In the genomic region with DNA sequence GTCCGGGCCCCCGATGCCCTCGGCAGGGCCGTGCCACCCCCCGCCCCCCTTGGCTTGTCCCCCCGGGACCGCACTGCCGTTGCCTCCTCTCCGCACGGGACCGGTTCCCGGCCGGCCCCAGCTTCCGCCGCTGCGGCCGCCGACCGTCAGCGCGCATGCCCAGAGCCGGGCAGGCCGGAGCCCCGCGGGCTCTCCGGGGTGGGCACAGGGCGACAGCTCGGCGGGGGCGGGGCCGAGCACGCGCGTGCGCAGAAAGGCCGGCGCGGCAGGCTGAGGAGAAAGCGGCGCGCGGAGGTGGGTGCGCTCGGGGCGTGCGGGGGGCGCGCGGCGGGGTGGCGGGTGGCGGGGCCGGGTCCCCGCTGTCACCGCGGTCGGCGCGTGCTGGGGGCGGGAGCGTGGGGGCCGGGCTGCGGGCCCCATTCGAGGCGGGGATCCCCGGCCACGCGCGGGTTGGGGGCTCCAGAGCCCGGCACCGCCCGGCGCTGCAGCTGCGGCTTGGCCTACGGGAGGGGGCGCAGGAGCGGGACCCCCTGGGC, we compare ENCODE assay signal across 8 cellular contexts. TPM values are rescaled to one million over a fixed set of nuclear protein-coding genes. Genes with fewer than 3 reads are reported as not detected.
A peak's percentile ranks its signal among the peaks of the same experiment; 100 is the strongest.
DNase-seq lines count a peak whose midpoint lies in the region; ATAC-seq, FAIRE-seq and TF ChIP-seq lines count a peak whose summit lies in the region.

A gene (plus strand): TSS at position 251 of the 536 bp plus-strand sequence. CDS start 21,022 bp downstream, outside the sequence.

- FAIRE-seq in A549 (lab: Jason Lieb, UNC): no peak

- H3K27me3 ChIP-seq in lung (ENCODE audit: control insufficient read depth, insufficient read depth): no peaks in the 10 kb centered on the region

- TF ChIP-seq EP300 in A549 (IDR thresholded peaks at IDR 0.05): no peak

- no CpG with 5 or more reads among the region's 77 CpGs for WGBS in A549 (ENCODE audit: missing lambda C conversion rate)
- 0 to 1% methylated on average over 34 to 77 of the region's 77 CpGs for WGBS in lung, 2 donors

- no peaks in the 10 kb centered on the region for H3K36me3 ChIP-seq in lung (ENCODE audit: control insufficient read depth in 2 of 2, insufficient read depth in 2 of 2, low read length in 2 of 2)

- peak within 1 kb of the TSS; percentile 98 for H3K4me3 ChIP-seq in A549
- H3K4me3 ChIP-seq in lung: peak within 1 kb of the TSS; percentile 65

- no peak for TF ChIP-seq RAD21 in A549 (conservative IDR thresholded peaks at IDR 0.05 in 1 of 2, IDR thresholded peaks at IDR 0.05 in 1 of 2)

- H3K4me2 ChIP-seq in A549: peak within 1 kb of the TSS; percentile 100

- H3K4me1 ChIP-seq in A549 (peaks cover 25% of the 10 kb centered on the region), lung (ENCODE audit: control insufficient read depth in 2 of 2, insufficient read depth in 2 of 2, low read length in 2 of 2) (peaks cover 8 to 18% of the 10 kb centered on the region in 2 donors)

- H3K27ac ChIP-seq in A549 (peak within 1 kb of the TSS; percentile 97 to 99), lung (ENCODE audit: low read depth in 1 of 2, low read length in 1 of 2) (peak within 1 kb of the TSS; percentile 87 to 89)

- CTCF ChIA-PET in A549 (lab: Yijun Ruan, JAX): interaction anchor here (1.0 to 2.8 kb wide), 9 partner anchors 12 to 335 kb away, joined by 3 to 17 read pairs (median 3); a partner anchor contains a TSS

- H3K9me3 ChIP-seq in A549: no peaks in the 10 kb centered on the region
- H3K9me3 ChIP-seq in lung (ENCODE audit: control insufficient read depth in 2 of 2, insufficient read depth in 1 of 2, low read length in 1 of 2): no peaks in the 10 kb centered on the region

- DNase-seq in A549 (ENCODE audit: low read depth in 1 of 2, low spot score in 1 of 2): peak; percentile 78 to 97
- peak; percentile 34 for DNase-seq in NCI-H82 treated with DMSO at 0.1 percent for 48 hours (lab: John Stamatoyannopoulos, UW; ENCODE audit: unreplicated experiment)
- peak; percentile 93 for DNase-seq in activated CD8-positive, alpha-beta memory T cell treated with anti-CD3 and anti-CD28 coated beads for 24 hours
- peak; percentile 70 for DNase-seq in effector CD8-positive, alpha-beta T cell (lab: John Stamatoyannopoulos, UW)
- DNase-seq in lung (ENCODE audit: low spot score): peak; percentile 81
- peak; percentile 68 to 78 for DNase-seq in stimulated activated CD4-positive, alpha-beta T cell treated with anti-CD3 and anti-CD28 coated beads, Interleukin-4, amount 100 ng/mL, for 48 hours (ENCODE audit: low read depth in 2 of 2)

- POLR2A ChIA-PET in A549 (lab: Yijun Ruan, JAX): interaction anchor here (0.6 to 1.9 kb wide), 5 partner anchors 11 to 319 kb away, joined by 3 to 9 read pairs (median 3); a partner anchor contains a TSS

- peak; percentile 91 for TF ChIP-seq POLR2A in A549 (IDR thresholded peaks at IDR 0.05; ENCODE audit: low read length)

- peak; percentile 66 to 87 for ATAC-seq in A549
- ATAC-seq in GM18511 (IDR thresholded peaks at IDR 0.05; ENCODE audit: unreplicated experiment): peak; percentile 60
- ATAC-seq in HG03159 (IDR thresholded peaks at IDR 0.05; ENCODE audit: unreplicated experiment): peak; percentile 58
- peak; percentile 84 for ATAC-seq in lung (ENCODE audit: insufficient read depth, low FRiP score)

- TF ChIP-seq CTCF in A549 (IDR thresholded peaks at IDR 0.05): no peak
- no peak for TF ChIP-seq CTCF in lung (IDR thresholded peaks at IDR 0.05; ENCODE audit: control extremely low read depth, extremely low read depth)

TF ChIP-seq in A549, 52 proteins besides CTCF, POLR2A, EP300 and RAD21:
- TF ChIP-seq NFE2L2 (conservative IDR thresholded peaks at IDR 0.05; ENCODE audit: low read length): no peak
- TF ChIP-seq KDM5A (IDR thresholded peaks at IDR 0.05): no peak
- TF ChIP-seq, protein P1, sequence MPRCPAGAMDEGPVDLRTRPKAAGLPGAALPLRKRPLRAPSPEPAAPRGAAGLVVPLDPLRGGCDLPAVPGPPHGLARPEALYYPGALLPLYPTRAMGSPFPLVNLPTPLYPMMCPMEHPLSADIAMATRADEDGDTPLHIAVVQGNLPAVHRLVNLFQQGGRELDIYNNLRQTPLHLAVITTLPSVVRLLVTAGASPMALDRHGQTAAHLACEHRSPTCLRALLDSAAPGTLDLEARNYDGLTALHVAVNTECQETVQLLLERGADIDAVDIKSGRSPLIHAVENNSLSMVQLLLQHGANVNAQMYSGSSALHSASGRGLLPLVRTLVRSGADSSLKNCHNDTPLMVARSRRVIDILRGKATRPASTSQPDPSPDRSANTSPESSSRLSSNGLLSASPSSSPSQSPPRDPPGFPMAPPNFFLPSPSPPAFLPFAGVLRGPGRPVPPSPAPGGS (IDR thresholded peaks at IDR 0.05): peak; percentile 59; the same call in 1 of the 3 replicates
- no peak for TF ChIP-seq HOXB5 (CRISPR knock-in tag; IDR thresholded peaks at IDR 0.05)
- TF ChIP-seq JUN (IDR thresholded peaks at IDR 0.05): peak in 1 of 2 experiments; percentile 73; a peak in 2 of 5 replicates
- 0 out of 2 replicates have a peak, but pooled peaks have one; percentile 36 for TF ChIP-seq BHLHE40 (IDR thresholded peaks at IDR 0.05; ENCODE audit: low read depth, low read length)
- TF ChIP-seq CBX2 (IDR thresholded peaks at IDR 0.05; ENCODE audit: borderline replicate concordance, low read depth): no peak
- TF ChIP-seq, protein P2, sequence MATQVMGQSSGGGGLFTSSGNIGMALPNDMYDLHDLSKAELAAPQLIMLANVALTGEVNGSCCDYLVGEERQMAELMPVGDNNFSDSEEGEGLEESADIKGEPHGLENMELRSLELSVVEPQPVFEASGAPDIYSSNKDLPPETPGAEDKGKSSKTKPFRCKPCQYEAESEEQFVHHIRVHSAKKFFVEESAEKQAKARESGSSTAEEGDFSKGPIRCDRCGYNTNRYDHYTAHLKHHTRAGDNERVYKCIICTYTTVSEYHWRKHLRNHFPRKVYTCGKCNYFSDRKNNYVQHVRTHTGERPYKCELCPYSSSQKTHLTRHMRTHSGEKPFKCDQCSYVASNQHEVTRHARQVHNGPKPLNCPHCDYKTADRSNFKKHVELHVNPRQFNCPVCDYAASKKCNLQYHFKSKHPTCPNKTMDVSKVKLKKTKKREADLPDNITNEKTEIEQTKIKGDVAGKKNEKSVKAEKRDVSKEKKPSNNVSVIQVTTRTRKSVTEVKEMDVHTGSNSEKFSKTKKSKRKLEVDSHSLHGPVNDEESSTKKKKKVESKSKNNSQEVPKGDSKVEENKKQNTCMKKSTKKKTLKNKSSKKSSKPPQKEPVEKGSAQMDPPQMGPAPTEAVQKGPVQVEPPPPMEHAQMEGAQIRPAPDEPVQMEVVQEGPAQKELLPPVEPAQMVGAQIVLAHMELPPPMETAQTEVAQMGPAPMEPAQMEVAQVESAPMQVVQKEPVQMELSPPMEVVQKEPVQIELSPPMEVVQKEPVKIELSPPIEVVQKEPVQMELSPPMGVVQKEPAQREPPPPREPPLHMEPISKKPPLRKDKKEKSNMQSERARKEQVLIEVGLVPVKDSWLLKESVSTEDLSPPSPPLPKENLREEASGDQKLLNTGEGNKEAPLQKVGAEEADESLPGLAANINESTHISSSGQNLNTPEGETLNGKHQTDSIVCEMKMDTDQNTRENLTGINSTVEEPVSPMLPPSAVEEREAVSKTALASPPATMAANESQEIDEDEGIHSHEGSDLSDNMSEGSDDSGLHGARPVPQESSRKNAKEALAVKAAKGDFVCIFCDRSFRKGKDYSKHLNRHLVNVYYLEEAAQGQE (IDR thresholded peaks at IDR 0.05): no peak
- TF ChIP-seq TP53 (CRISPR knock-in tag; IDR thresholded peaks at IDR 0.05): no peak
- 0 out of 2 replicates have a peak, but pooled peaks have one; percentile 3 for TF ChIP-seq PHF8 (IDR thresholded peaks at IDR 0.05; ENCODE audit: borderline replicate concordance, low read depth)

RNA-seq across cellular contexts. Expression of the gene that starts here (rescaled TPM):
- polyA plus RNA-seq in A549 (2011; rRNA removed) (4.0 and 4.2 TPM in 2 replicates), A549 (2017; fragmentation: RNase III; extraction: RNeasy Plus Mini Kit Qiagen cat#74134 plus additional on column Dnase treatment) (5.9 to 7.3 TPM (median 6.3 TPM) in 3 replicates), lung (10 to 100 TPM in 1 of 2 donors, 1 to 10 TPM in 1; 9.0 to 17.3 TPM)
- 6.2 and 8.4 TPM in 2 replicates for polyA plus RNA-seq in A549 (2012; cell fraction: cytosol; rRNA removed)
- 19.7 and 29.5 TPM in 2 replicates for polyA plus RNA-seq in A549 (2012; cell fraction: nucleus; rRNA removed)
- polyA minus RNA-seq in A549 (2011; rRNA and poly(A)+ RNA removed): 5.1 and 7.7 TPM in 2 replicates
- total RNA-seq in lung: 10 to 100 TPM; 29.2 to 35.7 TPM

Comparison
In these comparisons a context has a peak if more than half of its experiments do, and no peak if none do; other contexts are left out.
1. Peak in every context shown above with its lines: DNase-seq, ATAC-seq, H3K4me3 ChIP-seq and H3K27ac ChIP-seq.
2. DNase-seq: peak in every context shown above with its lines; median percentile 93 in activated CD8-positive, alpha-beta memory T cell treated with anti-CD3 and anti-CD28 coated beads for 24 hours; 88 in A549; 81 in lung; 73 in stimulated activated CD4-positive, alpha-beta T cell treated with anti-CD3 and anti-CD28 coated beads, Interleukin-4, amount 100 ng/mL, for 48 hours; 70 in effector CD8-positive, alpha-beta T cell; 34 in NCI-H82 treated with DMSO at 0.1 percent for 48 hours.